20 cellular contexts compared by ENCODE assay signal in genomic region chrX:10875995-10876394, GRCh38.
DNase-seq lines count a peak whose midpoint lies in the region; ATAC-seq, FAIRE-seq and TF ChIP-seq lines count a peak whose summit lies in the region.
"Had no signal": no experiment of that assay in that cellular context is flagged by ENCODE, and none has a peak within 500 bp of the region (broad histone marks: within the 10 kb centered on the region; RNA-seq: fewer than 3 reads in every experiment).

No MANE protein-coding gene starts in this region.

- no peaks in the 10 kb centered on the region for H3K4me1 ChIP-seq in neural progenitor cell
- H3K4me1 ChIP-seq: A549, heart right ventricle had no signal

- H3K36me3 Mint-ChIP-seq in activated CD4-positive, alpha-beta T cell treated with anti-CD3 and anti-CD28 coated beads for 36 hours (ENCODE audit: low read depth): no peaks in the 10 kb centered on the region
- no peaks in the 10 kb centered on the region for H3K36me3 Mint-ChIP-seq in neural progenitor cell

- ATAC-seq in GM19372 (IDR thresholded peaks at IDR 0.05; ENCODE audit: low read depth, unreplicated experiment): peak; percentile 53
- peak; percentile 82 for ATAC-seq in HG02870 (IDR thresholded peaks at IDR 0.05; ENCODE audit: unreplicated experiment)
- ATAC-seq in activated CD4-positive, alpha-beta T cell treated with anti-CD3 and anti-CD28 coated beads for 36 hours: no peak
- ATAC-seq: A549, heart right ventricle had no signal

- no peaks in the 10 kb centered on the region for H3F3A ChIP-seq in neural progenitor cell (ENCODE audit: low read depth)

- no peak overlapping the region for H3K27ac Mint-ChIP-seq in activated CD4-positive, alpha-beta T cell treated with anti-CD3 and anti-CD28 coated beads for 36 hours
- H3K27ac Mint-ChIP-seq in neural progenitor cell: no peak overlapping the region
- H3K27ac Mint-ChIP-seq: activated B cell treated with CpG ODN at 0.5 μM for 24 hours had no signal

- no peaks in the 10 kb centered on the region for H4K20me1 ChIP-seq in neural progenitor cell (ENCODE audit: low read depth)

- no peaks in the 10 kb centered on the region for H3K27me3 Mint-ChIP-seq in activated CD4-positive, alpha-beta T cell treated with anti-CD3 and anti-CD28 coated beads for 36 hours
- peaks cover 4% of the 10 kb centered on the region for H3K27me3 Mint-ChIP-seq in neural progenitor cell (ENCODE audit: insufficient read depth, low read depth)
- H3K27me3 Mint-ChIP-seq: activated B cell treated with CpG ODN at 0.5 μM for 24 hours had no signal

- H3K9me3 Mint-ChIP-seq in activated CD4-positive, alpha-beta T cell treated with anti-CD3 and anti-CD28 coated beads for 36 hours (ENCODE audit: low read depth): no peaks in the 10 kb centered on the region
- H3K9me3 Mint-ChIP-seq in neural progenitor cell: peaks cover 20% of the 10 kb centered on the region
- H3K9me3 Mint-ChIP-seq: activated B cell treated with CpG ODN at 0.5 μM for 24 hours had no signal

- no peak overlapping the region for H3K27ac ChIP-seq in neural progenitor cell
- H3K27ac ChIP-seq: A549, C4-2B, heart right ventricle had no signal

- no peak overlapping the region for H3K9ac ChIP-seq in neural progenitor cell

- no peak for TF ChIP-seq POLR2A in GM12891 (IDR thresholded peaks at IDR 0.05; ENCODE audit: low read depth, low read length)

- no peak overlapping the region for H2AFZ ChIP-seq in neural progenitor cell (replicated peaks)

- peak; percentile 33 for FAIRE-seq in GM12891 (lab: Jason Lieb, UNC)
- FAIRE-seq: islet of Langerhans, urothelium cell line had no signal

- H3K79me2 ChIP-seq in neural progenitor cell (ENCODE audit: low read depth): no peaks in the 10 kb centered on the region

- intact Hi-C loops in activated CD4-positive, alpha-beta T cell treated with anti-CD3 and anti-CD28 coated beads for 36 hours (cut with DNase I, micrococcal nuclease): no loop called here

- no peaks in the 10 kb centered on the region for H3K27me3 ChIP-seq in neural progenitor cell
- H3K27me3 ChIP-seq: heart right ventricle had no signal

- POLR2A ChIA-PET in activated CD4-positive, alpha-beta T cell treated with anti-CD3 and anti-CD28 coated beads for 36 hours (lab: Charles Lee): no interaction called here

- no peak overlapping the region for H3K4me3 Mint-ChIP-seq in activated CD4-positive, alpha-beta T cell treated with anti-CD3 and anti-CD28 coated beads for 36 hours
- H3K4me3 Mint-ChIP-seq in neural progenitor cell: no peak overlapping the region
- H3K4me3 Mint-ChIP-seq: activated B cell treated with CpG ODN at 0.5 μM for 24 hours had no signal

- H3K4me1 Mint-ChIP-seq in activated CD4-positive, alpha-beta T cell treated with anti-CD3 and anti-CD28 coated beads for 36 hours: no peaks in the 10 kb centered on the region
- H3K4me1 Mint-ChIP-seq in neural progenitor cell: no peaks in the 10 kb centered on the region
- H3K4me1 Mint-ChIP-seq: activated B cell treated with CpG ODN at 0.5 μM for 24 hours had no signal

- H3K4me2 ChIP-seq in neural progenitor cell: no peak overlapping the region
- H3K4me2 ChIP-seq: A549 had no signal

- no peak for TF ChIP-seq CTCF in neural progenitor cell (IDR thresholded peaks at IDR 0.05)

- CTCF ChIA-PET in activated CD4-positive, alpha-beta T cell treated with anti-CD3 and anti-CD28 coated beads for 36 hours (lab: Charles Lee): no interaction called here

- peaks cover 6% of the 10 kb centered on the region for H3K9me3 ChIP-seq in neural progenitor cell (ENCODE audit: low read depth)
- H3K9me3 ChIP-seq: A549, heart right ventricle had no signal

- DNase-seq in GM12891 (ENCODE audit: insufficient read length, low spot score) (no peak), OCI-M1 (lab: John Stamatoyannopoulos, UW) (peak; percentile 23), neural progenitor cell (ENCODE audit: low spot score) (no peak), T1000 (lab: John Stamatoyannopoulos, UW) (no peak), DMS79 treated with DMSO at 0.1 percent for 48 hours (lab: John Stamatoyannopoulos, UW) (no peak)
- no peak for DNase-seq in activated CD4-positive, alpha-beta T cell treated with anti-CD3 and anti-CD28 coated beads for 36 hours
- DNase-seq: activated B cell treated with CpG ODN at 0.5 μM for 24 hours; activated effector memory CD4-positive, alpha-beta T cell treated with Interleukin-2 at 50 U/mL for 16 hours; DMS 273 treated with DMSO at 0.1 percent for 48 hours; effector memory CD4-positive, alpha-beta T cell; heart right ventricle; KG1; NCI-H1417; retina had no signal

- no peak overlapping the region for H3K4me3 ChIP-seq in neural progenitor cell
- H3K4me3 ChIP-seq: A549, heart right ventricle had no signal

- H3K36me3 ChIP-seq in neural progenitor cell: no peaks in the 10 kb centered on the region
- H3K36me3 ChIP-seq: heart right ventricle had no signal

TF ChIP-seq in GM12891, 5 proteins besides CTCF, POLR2A, EP300 and RAD21:
- TF ChIP-seq POLR2AphosphoS5 (IDR thresholded peaks at IDR 0.05; ENCODE audit: low read depth, low read length) (no peak), SPI1 (IDR thresholded peaks at IDR 0.05; ENCODE audit: low read depth, low read length) (peak; percentile 84)
